1 cellular context compared by ENCODE assay signal in genomic region chr17:39687546-39688474, GRCh38.
TF ChIP-seq lines count a peak whose summit lies in the region.

TSS of gene PGAP3 (minus strand) at chr17:39688057. CDS start at chr17:39688014, 43 bp downstream.

TF ChIP-seq in GM23338, 12 proteins besides CTCF, POLR2A, EP300 and RAD21 (continued from another document):
- TF ChIP-seq ZNF462 (CRISPR knock-in tag; IDR thresholded peaks at IDR 0.05) (no peak), STAT1 (IDR thresholded peaks at IDR 0.05; ENCODE audit: unreplicated experiment) (no peak), CREB1 (CRISPR knock-in tag; IDR thresholded peaks at IDR 0.05; ENCODE audit: low read depth) (no peak), ETS1 (IDR thresholded peaks at IDR 0.05) (peak; percentile 75; the same call in 1 of the 2 replicates), NANOG (IDR thresholded peaks at IDR 0.05; ENCODE audit: borderline replicate concordance) (peak; percentile 94), POLR2AphosphoS5 (IDR thresholded peaks at IDR 0.05; ENCODE audit: low read depth) (peak; percentile 72; the same call in 1 of the 2 replicates)
